ENCODE assay signal across 14 cellular contexts in the genomic region with DNA sequence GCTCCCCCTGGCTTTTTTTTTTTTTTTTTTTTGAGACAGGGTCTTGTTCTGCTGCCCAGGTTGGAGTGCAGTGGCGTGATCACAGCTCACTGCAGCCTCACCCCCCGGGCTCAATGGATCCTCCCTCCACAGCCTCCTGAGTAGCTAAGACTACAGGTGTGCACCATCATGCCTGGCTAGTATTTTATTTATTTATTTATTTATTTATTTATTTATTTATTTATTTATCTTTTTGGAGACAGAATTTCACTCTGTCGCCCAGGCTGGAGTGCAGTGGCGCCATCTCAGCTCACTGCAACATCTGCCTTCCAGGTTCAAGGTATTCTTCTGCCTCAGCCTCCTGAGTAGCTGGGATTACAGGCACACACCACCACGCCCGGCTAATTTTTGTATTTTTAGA. TPM values are rescaled to one million over a fixed set of nuclear protein-coding genes. Genes with fewer than 3 reads are reported as not detected.
DNase-seq lines count a peak whose midpoint lies in the region; ATAC-seq, FAIRE-seq and TF ChIP-seq lines count a peak whose summit lies in the region.
"Not testable (repeated sequence)": the region's sequence is repeated elsewhere in the genome, so short reads cannot be mapped to it uniquely, and the experiment has no call there.
"Had no signal": no experiment of that assay in that cellular context is flagged by ENCODE, and none has a peak within 500 bp of the region (broad histone marks: within the 10 kb centered on the region; RNA-seq: fewer than 3 reads in every experiment).

No MANE protein-coding gene starts in this region.

- not testable (repeated sequence) for TF ChIP-seq CTCF in KMS-11 (conservative IDR thresholded peaks at IDR 0.05; ENCODE audit: low read depth, low read length); astrocyte (IDR thresholded peaks at IDR 0.05; ENCODE audit: insufficient read depth, low read depth, low read length); endothelial cell of umbilical vein (IDR thresholded peaks at IDR 0.05; ENCODE audit: extremely low read depth in 1 of 2, insufficient read depth in 1 of 2, low read depth in 1 of 2, low read length in 2 of 2); neural cell (IDR thresholded peaks at IDR 0.05; ENCODE audit: poor library complexity, severe bottlenecking); upper lobe of right lung (IDR thresholded peaks at IDR 0.05)

- FAIRE-seq in astrocyte (lab: Jason Lieb, UNC); endothelial cell of umbilical vein (lab: Jason Lieb, UNC): not testable (repeated sequence)

- not testable (repeated sequence) for H4K20me1 ChIP-seq in BLaER1; KMS-11 (ENCODE audit: insufficient read depth); endothelial cell of umbilical vein (replicated peaks; ENCODE audit: control insufficient read depth, extremely low read depth, insufficient read depth, low read length); neural cell (ENCODE audit: insufficient read depth)
- H4K20me1 ChIP-seq in astrocyte (ENCODE audit: insufficient read depth, low read length) = peaks cover 69% of the 10 kb centered on the region

- not testable (repeated sequence) for H3K9me1 ChIP-seq in endothelial cell of umbilical vein (replicated peaks; ENCODE audit: control insufficient read depth, extremely low read depth, insufficient read depth, low read length)

- H3K4me2 ChIP-seq in BLaER1 = peak overlapping the region; percentile 62
- H3K4me2 ChIP-seq in KMS-11 = peak overlapping the region; percentile 96; the same call in 1 of the 2 replicates
- peak overlapping the region; percentile 45 for H3K4me2 ChIP-seq in astrocyte (ENCODE audit: low read length)
- H3K4me2 ChIP-seq in endothelial cell of umbilical vein (ENCODE audit: insufficient read depth, low read length); neural cell (ENCODE audit: low read length): not testable (repeated sequence)

- not testable (repeated sequence) for TF ChIP-seq EP300 in neural cell (conservative IDR thresholded peaks at IDR 0.05; ENCODE audit: poor library complexity, severe bottlenecking)

- H3K36me3 ChIP-seq in BLaER1; KMS-11 (ENCODE audit: insufficient read depth); SJSA1; astrocyte (ENCODE audit: insufficient read depth, low read length); endothelial cell of umbilical vein (ENCODE audit: control insufficient read depth in 2 of 2, extremely low read depth in 1 of 2, insufficient read depth in 2 of 2, low read length in 2 of 2); neural cell (ENCODE audit: insufficient read depth, low read length); upper lobe of right lung: not testable (repeated sequence)

- not testable (repeated sequence) for H3F3A ChIP-seq in neural cell (ENCODE audit: insufficient read depth, low read length, poor library complexity, severe bottlenecking)

- H2AFZ ChIP-seq in KMS-11 (ENCODE audit: low read depth); astrocyte (ENCODE audit: low read depth, low read length); endothelial cell of umbilical vein (ENCODE audit: low read depth, low read length); neural cell (ENCODE audit: low read depth, low read length): not testable (repeated sequence)

- peaks cover 31% of the 10 kb centered on the region for H3K4me1 Mint-ChIP-seq in astrocyte (ENCODE audit: low read depth, unreplicated experiment)

- intact Hi-C loops in endothelial cell of umbilical vein (cut with micrococcal nuclease) = loop anchor here (5.0 kb wide), 1 partner anchor 79 kb away; no protein-coding TSS in a partner anchor
- intact Hi-C loops in upper lobe of right lung (cut with DNase I) = not testable (repeated sequence)

- not testable (repeated sequence) for H3K27ac ChIP-seq in BLaER1; astrocyte (ENCODE audit: low read depth, low read length); upper lobe of right lung
- peak overlapping the region; percentile 51; the same call in 1 of the 2 replicates for H3K27ac ChIP-seq in KMS-11
- H3K27ac ChIP-seq in SJSA1 = peak overlapping the region; percentile 18; the same call in 1 of the 2 replicates
- H3K27ac ChIP-seq in endothelial cell of umbilical vein (ENCODE audit: insufficient read depth, low read depth, low read length) = peak overlapping the region; percentile 46
- peak overlapping the region; percentile 81 for H3K27ac ChIP-seq in neural cell (ENCODE audit: low read length)

- H3K79me2 ChIP-seq in KMS-11 (ENCODE audit: insufficient read depth, low read depth); astrocyte (ENCODE audit: insufficient read depth, low read length); endothelial cell of umbilical vein (ENCODE audit: control insufficient read depth, insufficient read depth, low read length): not testable (repeated sequence)
- H3K79me2 ChIP-seq in neural cell (replicated peaks; ENCODE audit: insufficient read depth, low read length) = peaks cover 20% of the 10 kb centered on the region

- POLR2A ChIA-PET in endothelial cell of umbilical vein (lab: Charles Lee) = interaction anchor here (0.6 kb wide), 1 partner anchor 183 kb away, joined by 3 read pairs; no protein-coding TSS in a partner anchor

- H3K9me2 ChIP-seq in neural cell (ENCODE audit: insufficient read depth, low read length) = not testable (repeated sequence)

- H3K4me3 ChIP-seq in BLaER1; KMS-11 (IDR thresholded peaks at IDR 0.05; ENCODE audit: insufficient read depth, low read depth, low read length); SJSA1; astrocyte (ENCODE audit: insufficient read depth, low read depth, low read length); endothelial cell of umbilical vein (replicated peaks in 1 of 3; ENCODE audit: insufficient read depth in 1 of 3, low read depth in 1 of 3, low read length in 3 of 3); neural cell (ENCODE audit: low read length); upper lobe of right lung: not testable (repeated sequence)

- CTCF ChIA-PET in endothelial cell of umbilical vein (lab: Charles Lee) = interaction anchor here (1.0 to 1.6 kb wide), 4 partner anchors 12 to 89 kb away, joined by 3 to 5 read pairs (median 4); no protein-coding TSS in a partner anchor

- H3K27ac Mint-ChIP-seq in astrocyte (ENCODE audit: unreplicated experiment) = peak overlapping the region; percentile 13

- not testable (repeated sequence) for TF ChIP-seq RAD21 in neural cell (conservative IDR thresholded peaks at IDR 0.05)

- peaks cover 44% of the 10 kb centered on the region for H3K27me3 Mint-ChIP-seq in astrocyte (ENCODE audit: low read depth, unreplicated experiment)

- not testable (repeated sequence) for ATAC-seq in upper lobe of right lung

- not testable (repeated sequence) for BruUV-seq in endothelial cell of umbilical vein (replicated peaks; lab: Mats Ljungman, UMichigan)

- not testable (repeated sequence) for H3K9me3 Mint-ChIP-seq in astrocyte (ENCODE audit: unreplicated experiment)

- not testable (repeated sequence) for H3K27me3 ChIP-seq in BLaER1; neural cell (ENCODE audit: insufficient read depth, low read depth, low read length); upper lobe of right lung
- peaks cover 16% of the 10 kb centered on the region for H3K27me3 ChIP-seq in KMS-11 (ENCODE audit: insufficient read depth, low read depth)
- H3K27me3 ChIP-seq in SJSA1 (replicated peaks) = peaks cover 73% of the 10 kb centered on the region
- peaks cover 79% of the 10 kb centered on the region for H3K27me3 ChIP-seq in astrocyte (ENCODE audit: insufficient read depth, low read length)
- H3K27me3 ChIP-seq in endothelial cell of umbilical vein (ENCODE audit: control insufficient read depth in 2 of 2, insufficient read depth in 2 of 2, low read length in 2 of 2) = peaks cover 6 to 19% of the 10 kb centered on the region in 2 experiments

- not testable (repeated sequence) for TF ChIP-seq POLR2A in endothelial cell of umbilical vein (IDR thresholded peaks at IDR 0.05; ENCODE audit: low read depth, low read length)

- dilution Hi-C loops in endothelial cell of umbilical vein (cut with MboI; ENCODE audit: extremely low pct_ligation_motif_present, low sequenced_read_pairs) = not testable (repeated sequence)

- H3K4me3 Mint-ChIP-seq in astrocyte (ENCODE audit: unreplicated experiment) = not testable (repeated sequence)

- H3K4me1 ChIP-seq in BLaER1 (peaks cover 20% of the 10 kb centered on the region), KMS-11 (ENCODE audit: low read depth, poor library complexity, severe bottlenecking) (peaks cover 81% of the 10 kb centered on the region), SJSA1 (replicated peaks) (peaks cover 11% of the 10 kb centered on the region), endothelial cell of umbilical vein (ENCODE audit: control insufficient read depth, extremely low read depth, insufficient read depth, low read length) (peaks cover 10% of the 10 kb centered on the region)
- H3K4me1 ChIP-seq in astrocyte (ENCODE audit: insufficient read depth, low read length); upper lobe of right lung: not testable (repeated sequence)

- H3K9me3 ChIP-seq in BLaER1; SJSA1 (replicated peaks); astrocyte (ENCODE audit: insufficient read depth, low read depth, low read length); endothelial cell of umbilical vein (replicated peaks; ENCODE audit: control insufficient read depth, insufficient read depth, low read length); neural cell (ENCODE audit: low read length); upper lobe of right lung: not testable (repeated sequence)

- not testable (repeated sequence) for H3K9ac ChIP-seq in BLaER1; KMS-11; astrocyte (ENCODE audit: low read length); endothelial cell of umbilical vein (replicated peaks; ENCODE audit: extremely low read depth, insufficient read depth, low read length); neural cell (ENCODE audit: low read length)

- H3K36me3 Mint-ChIP-seq in astrocyte (ENCODE audit: low read depth, unreplicated experiment) = not testable (repeated sequence)

- DNase-seq in SJSA1 (ENCODE audit: low read depth in 1 of 2, low spot score in 2 of 2); astrocyte (ENCODE audit: low read depth); endothelial cell of umbilical vein (ENCODE audit: low read depth, low spot score): not testable (repeated sequence)
- DNase-seq in upper lobe of right lung = peak; percentile 13

RNA-seq across cellular contexts. Expression of gene NEURL1, which starts 10.3 kb away (rescaled TPM):
- not detected in 2 replicates for total RNA-seq in SJSA1 (2014; rRNA removed; shearing (Covaris generic))
- total RNA-seq in astrocyte (1.4 and 1.5 TPM in 2 replicates), endothelial cell of umbilical vein (0.22 and 0.30 TPM in 2 replicates), upper lobe of right lung (0.64 TPM)
- polyA plus RNA-seq in endothelial cell of umbilical vein (0.06 TPM in 2 replicates), neural cell (12.3 and 15.7 TPM in 2 replicates)
- 0.08 and 0.11 TPM in 2 replicates for polyA plus RNA-seq in endothelial cell of umbilical vein (2011; cell fraction: cytosol; rRNA removed)
- polyA plus RNA-seq in endothelial cell of umbilical vein (2011; cell fraction: nucleus; rRNA removed) = 0.11 and 0.15 TPM in 2 replicates
- polyA plus RNA-seq in endothelial cell of umbilical vein (2012) = 0.05 and 0.12 TPM in 2 replicates
- polyA minus RNA-seq in endothelial cell of umbilical vein (0.17 TPM in 1 of 2 replicates, not detected in the other), neural cell (28.7 and 29.5 TPM in 2 replicates)
- 10.3 TPM for polyA minus RNA-seq in endothelial cell of umbilical vein (2011; cell fraction: cytosol; rRNA and poly(A)+ RNA removed)
- polyA minus RNA-seq in endothelial cell of umbilical vein (2011; cell fraction: nucleus; rRNA and poly(A)+ RNA removed) = not detected in 2 replicates
- total RNA-seq: A172 had no signal

RNA-seq across cellular contexts. Expression of gene CALHM3, which starts 24.7 kb away (rescaled TPM):
- not detected in 2 replicates for total RNA-seq in SJSA1 (2014; rRNA removed; shearing (Covaris generic))
- total RNA-seq in astrocyte (not detected in 2 replicates), endothelial cell of umbilical vein (not detected in 2 replicates), upper lobe of right lung (not detected)
- polyA plus RNA-seq in endothelial cell of umbilical vein (not detected in 2 replicates), neural cell (not detected in 2 replicates)
- not detected in 2 replicates for polyA plus RNA-seq in endothelial cell of umbilical vein (2011; cell fraction: cytosol; rRNA removed)
- polyA plus RNA-seq in endothelial cell of umbilical vein (2011; cell fraction: nucleus; rRNA removed) = not detected in 2 replicates
- polyA plus RNA-seq in endothelial cell of umbilical vein (2012) = not detected in 2 replicates
- polyA minus RNA-seq in endothelial cell of umbilical vein (not detected in 2 replicates), neural cell (not detected in 2 replicates)
- not detected for polyA minus RNA-seq in endothelial cell of umbilical vein (2011; cell fraction: cytosol; rRNA and poly(A)+ RNA removed)
- polyA minus RNA-seq in endothelial cell of umbilical vein (2011; cell fraction: nucleus; rRNA and poly(A)+ RNA removed) = not detected in 2 replicates
- total RNA-seq: CD8-positive, alpha-beta memory T cell; HT-29 had no signal
- polyA plus RNA-seq: AG04450; CD8-positive, alpha-beta memory T cell; IgD-negative memory B cell had no signal

RNA-seq across cellular contexts. Expression of gene CALHM1, which starts 45.1 kb away (rescaled TPM):
- not detected in 2 replicates for total RNA-seq in SJSA1 (2014; rRNA removed; shearing (Covaris generic))
- total RNA-seq in astrocyte = not detected in 2 replicates
- not detected in 2 replicates for total RNA-seq in endothelial cell of umbilical vein
- polyA plus RNA-seq in endothelial cell of umbilical vein = not detected in 2 replicates
- not detected in 2 replicates for polyA plus RNA-seq in endothelial cell of umbilical vein (2011; cell fraction: cytosol; rRNA removed)
- polyA plus RNA-seq in endothelial cell of umbilical vein (2011; cell fraction: nucleus; rRNA removed) = not detected in 2 replicates
- not detected in 2 replicates for polyA plus RNA-seq in endothelial cell of umbilical vein (2012)
- polyA minus RNA-seq in endothelial cell of umbilical vein = not detected in 2 replicates
- polyA minus RNA-seq in endothelial cell of umbilical vein (2011; cell fraction: cytosol; rRNA and poly(A)+ RNA removed) = not detected
- polyA minus RNA-seq in endothelial cell of umbilical vein (2011; cell fraction: nucleus; rRNA and poly(A)+ RNA removed) = not detected in 2 replicates
- polyA plus RNA-seq in neural cell = not detected in 2 replicates
- not detected in 2 replicates for polyA minus RNA-seq in neural cell
- total RNA-seq in upper lobe of right lung = not detected
- total RNA-seq: A172; Caco-2; CD8-positive, alpha-beta memory T cell; GM23338; HT-29 had no signal
- polyA plus RNA-seq: AG04450; CD8-positive, alpha-beta memory T cell had no signal

RNA-seq across cellular contexts. Expression of gene CALHM2, which starts 51.6 kb away (rescaled TPM):
- not detected in 2 replicates for total RNA-seq in SJSA1 (2014; rRNA removed; shearing (Covaris generic))
- 1.2 and 1.4 TPM in 2 replicates for total RNA-seq in astrocyte
- total RNA-seq in endothelial cell of umbilical vein = 28.4 and 32.1 TPM in 2 replicates
- polyA plus RNA-seq in endothelial cell of umbilical vein = 38.4 and 43.0 TPM in 2 replicates
- polyA plus RNA-seq in endothelial cell of umbilical vein (2011; cell fraction: cytosol; rRNA removed) = 28.2 and 32.1 TPM in 2 replicates
- 15.6 and 18.6 TPM in 2 replicates for polyA plus RNA-seq in endothelial cell of umbilical vein (2011; cell fraction: nucleus; rRNA removed)
- polyA plus RNA-seq in endothelial cell of umbilical vein (2012) = 15.6 and 21.4 TPM in 2 replicates
- polyA minus RNA-seq in endothelial cell of umbilical vein = 18.9 and 24.6 TPM in 2 replicates
- polyA minus RNA-seq in endothelial cell of umbilical vein (2011; cell fraction: cytosol; rRNA and poly(A)+ RNA removed) = 2.6 TPM
- 9.0 and 12.1 TPM in 2 replicates for polyA minus RNA-seq in endothelial cell of umbilical vein (2011; cell fraction: nucleus; rRNA and poly(A)+ RNA removed)
- not detected in 2 replicates for polyA plus RNA-seq in neural cell
- polyA minus RNA-seq in neural cell = not detected in 2 replicates
- 29.4 TPM for total RNA-seq in upper lobe of right lung
